12 cellular contexts compared by ENCODE assay signal in the genomic region with DNA sequence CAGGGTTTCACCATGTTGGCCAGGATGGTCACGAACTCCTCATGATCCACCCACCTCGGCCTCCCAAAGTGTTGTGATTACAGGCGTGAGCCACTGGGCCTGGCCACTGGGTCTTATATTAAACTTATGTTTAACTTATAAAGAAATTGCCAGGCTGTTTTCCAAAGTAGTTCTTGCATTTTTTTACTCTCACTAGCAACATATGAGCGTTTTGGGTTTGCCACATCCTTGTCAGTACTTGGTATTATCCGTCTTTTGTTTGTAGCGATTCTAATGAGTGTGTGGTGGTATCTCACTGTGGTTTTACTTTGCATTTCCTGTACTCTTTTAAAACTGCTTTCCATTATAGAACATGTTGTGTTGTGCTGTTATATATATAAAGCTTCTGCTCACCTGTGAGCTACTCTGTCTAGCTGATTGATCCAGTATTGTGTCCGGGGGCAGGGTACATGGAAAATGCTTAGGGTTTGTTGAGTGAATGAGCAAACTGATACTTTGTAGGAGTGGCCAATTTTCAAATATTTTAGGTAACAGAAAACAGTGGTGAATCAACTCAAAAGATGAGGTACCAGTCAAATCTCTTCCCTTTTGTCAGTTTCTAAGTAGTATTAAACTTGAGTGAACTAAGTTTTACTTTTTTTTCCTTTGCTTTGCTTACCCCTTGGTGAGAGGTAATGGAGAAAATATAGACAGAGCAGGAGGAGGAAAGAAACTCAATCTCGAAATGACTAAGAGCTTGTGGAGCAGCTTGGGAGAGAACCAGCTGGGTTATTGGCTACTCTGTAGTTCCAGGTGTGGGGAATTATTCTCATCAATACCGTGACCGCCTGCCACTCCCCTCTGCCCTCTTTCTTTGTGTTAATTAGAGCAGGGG.
DNase-seq lines count a peak whose midpoint lies in the region; ATAC-seq and TF ChIP-seq lines count a peak whose summit lies in the region.
"Had no signal": no experiment of that assay in that cellular context is flagged by ENCODE, and none has a peak within 500 bp of the region (broad histone marks: within the 10 kb centered on the region; RNA-seq: fewer than 3 reads in every experiment).

No MANE protein-coding gene starts in this region.

- ATAC-seq in body of pancreas: peak; percentile 40

- peak overlapping the region; percentile 53 for H3K4me3 Mint-ChIP-seq in activated naive CD4-positive, alpha-beta T cell treated with anti-CD3 and anti-CD28 coated beads for 36 hours

- no peak for TF ChIP-seq POLR2A in body of pancreas (IDR thresholded peaks at IDR 0.05)

- H3K4me1 ChIP-seq in body of pancreas (peaks cover 8% of the 10 kb centered on the region), thymus (ENCODE audit: control insufficient read depth, insufficient read depth, low read length) (peaks cover 37% of the 10 kb centered on the region)
- H3K4me1 ChIP-seq: adrenal gland had no signal

- CTCF ChIA-PET in activated naive CD4-positive, alpha-beta T cell treated with anti-CD3 and anti-CD28 coated beads for 36 hours (lab: Charles Lee): interaction anchor here (1.4 to 3.1 kb wide), 6 partner anchors 13 to 74 kb away, joined by 5 to 11 read pairs (median 9); no protein-coding TSS in a partner anchor

- H3K27ac ChIP-seq in KOPT-K1 (ENCODE audit: low read depth, low read length, poor library complexity, severe bottlenecking) (peak overlapping the region; percentile 92), body of pancreas (peak overlapping the region in 2 of 4 donors; percentile 6 to 31), thymus (ENCODE audit: low read depth) (peak overlapping the region; percentile 95), coronary artery (no peak overlapping the region)
- H3K27ac ChIP-seq: adrenal gland had no signal

- peaks cover 3% of the 10 kb centered on the region; the same call in 1 of the 2 replicates for H3K36me3 ChIP-seq in KOPT-K1 (ENCODE audit: insufficient read depth, low read length)
- no peaks in the 10 kb centered on the region for H3K36me3 ChIP-seq in body of pancreas (replicated peaks in 1 of 2; ENCODE audit: insufficient read depth in 1 of 2, low read depth in 2 of 2)
- H3K36me3 ChIP-seq in thymus (ENCODE audit: control insufficient read depth, insufficient read depth): no peaks in the 10 kb centered on the region
- H3K36me3 ChIP-seq: adrenal gland had no signal

- H3K27me3 Mint-ChIP-seq in activated naive CD4-positive, alpha-beta T cell treated with anti-CD3 and anti-CD28 coated beads for 36 hours (ENCODE audit: low read depth): no peaks in the 10 kb centered on the region

- TF ChIP-seq CTCF in body of pancreas (IDR thresholded peaks at IDR 0.05) (no peak), coronary artery (IDR thresholded peaks at IDR 0.05) (no peak)

- 75 to 76% methylated on average over 10 of the region's 10 CpGs for WGBS in body of pancreas, 2 donors
- 57% methylated on average over 10 of the region's 10 CpGs for WGBS in thymus

- H3K27ac Mint-ChIP-seq in activated naive CD4-positive, alpha-beta T cell treated with anti-CD3 and anti-CD28 coated beads for 36 hours: peak overlapping the region; percentile 91

- intact Hi-C loops in activated naive CD4-positive, alpha-beta T cell treated with anti-CD3 and anti-CD28 coated beads for 36 hours (cut with micrococcal nuclease): loop anchor here (1.0 kb wide), 6 partner anchors 12 to 63 kb away; no protein-coding TSS in a partner anchor
- intact Hi-C loops in body of pancreas (cut with DNase I): no loop called here

- H3K27me3 ChIP-seq in body of pancreas: no peaks in the 10 kb centered on the region
- H3K27me3 ChIP-seq in thymus (ENCODE audit: control insufficient read depth, insufficient read depth): no peaks in the 10 kb centered on the region
- H3K27me3 ChIP-seq: adrenal gland had no signal

- H3K9me3 Mint-ChIP-seq in activated naive CD4-positive, alpha-beta T cell treated with anti-CD3 and anti-CD28 coated beads for 36 hours: peaks cover 9% of the 10 kb centered on the region

- H3K4me3 ChIP-seq in body of pancreas (no peak overlapping the region), thymus (ENCODE audit: low read length) (peak overlapping the region; percentile 27), coronary artery (no peak overlapping the region)
- H3K4me3 ChIP-seq: adrenal gland had no signal

- H3K4me1 Mint-ChIP-seq in activated naive CD4-positive, alpha-beta T cell treated with anti-CD3 and anti-CD28 coated beads for 36 hours (ENCODE audit: low read depth): peaks cover 91% of the 10 kb centered on the region

- peaks cover 17% of the 10 kb centered on the region for H3K36me3 Mint-ChIP-seq in activated naive CD4-positive, alpha-beta T cell treated with anti-CD3 and anti-CD28 coated beads for 36 hours (ENCODE audit: low read depth)

- peak; percentile 65 for DNase-seq in activated naive CD4-positive, alpha-beta T cell treated with anti-CD3 and anti-CD28 coated beads for 36 hours
- DNase-seq in activated naive CD4-positive, alpha-beta T cell treated with anti-CD3 and anti-CD28 coated beads, Interleukin-2, amount 50 U/mL, for 16 hours: no peak
- DNase-seq in body of pancreas (peak in 2 of 4 donors; percentile 22 to 27), T-helper 9 cell (no peak), DMS 273 (lab: John Stamatoyannopoulos, UW; ENCODE audit: unreplicated experiment) (no peak), coronary artery (ENCODE audit: low spot score) (no peak)
- DNase-seq: AML-193, islet precursor cell, NCI-H526 treated with DMSO at 0.1 percent for 48 hours had no signal

- peaks cover 9% of the 10 kb centered on the region for H3K9me3 ChIP-seq in KOPT-K1 (ENCODE audit: insufficient read depth, low read length, poor library complexity, severe bottlenecking)
- no peaks in the 10 kb centered on the region for H3K9me3 ChIP-seq in body of pancreas
- H3K9me3 ChIP-seq in thymus (ENCODE audit: control insufficient read depth): no peaks in the 10 kb centered on the region
- H3K9me3 ChIP-seq: adrenal gland had no signal

Comparison
In these comparisons a context has a peak if more than half of its experiments do, and no peak if none do; other contexts are left out.
1. H3K27ac ChIP-seq: peak in KOPT-K1 (single experiment) and thymus (single experiment); none in coronary artery (0 of 2).